ENCODE assay signal across 14 cellular contexts in the genomic region with DNA sequence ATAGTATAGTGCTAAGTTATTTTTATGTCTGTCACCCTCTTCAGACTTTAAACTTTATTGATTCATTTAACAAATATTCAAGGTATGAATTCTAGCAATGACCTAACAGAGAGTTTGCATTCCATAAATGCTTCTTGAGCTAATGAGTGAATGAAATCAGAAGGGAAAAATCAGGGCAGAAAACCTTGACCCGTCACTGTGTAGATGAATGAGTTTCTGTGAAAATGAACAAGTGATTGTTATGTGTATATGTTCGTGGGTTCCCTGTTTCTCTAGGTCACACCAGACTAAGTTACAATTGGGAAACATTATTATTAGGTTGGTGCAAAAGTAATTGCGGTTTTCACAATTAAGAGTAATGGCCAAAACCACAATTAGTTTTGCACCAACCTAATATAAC. TPM values are rescaled to one million over a fixed set of nuclear protein-coding genes. Genes with fewer than 3 reads are reported as not detected.
A peak's percentile ranks its signal among the peaks of the same experiment; 100 is the strongest.
DNase-seq lines count a peak whose midpoint lies in the region; ATAC-seq and TF ChIP-seq lines count a peak whose summit lies in the region.
"Had no signal": no experiment of that assay in that cellular context is flagged by ENCODE, and none has a peak within 500 bp of the region (broad histone marks: within the 10 kb centered on the region; RNA-seq: fewer than 3 reads in every experiment).

No MANE protein-coding gene starts in this region.

- no peak overlapping the region for H3K9ac ChIP-seq in BLaER1 treated with 17β-estradiol and CSF1 and Interleukin-3, amounts not matched to agents 10 nM and 100 nM
- no peak overlapping the region for H3K9ac ChIP-seq in mesenchymal stem cell (ENCODE audit: low read length)

- peaks cover 0 to 10% (median 0%) of the 10 kb centered on the region in 11 experiments; a peak in 3 of 22 replicates for H3K9me3 ChIP-seq in BLaER1 treated with 17β-estradiol and CSF1 and Interleukin-3, amounts not matched to agents 10 nM and 100 nM (replicated peaks in 1 of 11)
- no peaks in the 10 kb centered on the region for H3K9me3 ChIP-seq in T-helper 17 cell (ENCODE audit: control insufficient read depth, low read length, poor library complexity, severe bottlenecking)
- no peaks in the 10 kb centered on the region for H3K9me3 ChIP-seq in mesenchymal stem cell (ENCODE audit: control insufficient read depth, low read length)
- H3K9me3 ChIP-seq in ovary: peaks cover 0 to 3% of the 10 kb centered on the region in 2 donors
- H3K9me3 ChIP-seq: psoas muscle, testis had no signal

- intact Hi-C loops in ovary (cut with DNase I): no loop called here

- H2AK5ac ChIP-seq in mesenchymal stem cell (ENCODE audit: low read length, severe bottlenecking): no peak overlapping the region

- no peak overlapping the region for H3K4me3 Mint-ChIP-seq in T-helper 17 cell

- H2BK12ac ChIP-seq in mesenchymal stem cell (ENCODE audit: low read length in 2 of 2): no peak overlapping the region

- no peak overlapping the region for H3K14ac ChIP-seq in mesenchymal stem cell (ENCODE audit: low read length in 2 of 2)

- no peak overlapping the region for H3K4me3 ChIP-seq in BLaER1 treated with 17β-estradiol and CSF1 and Interleukin-3, amounts not matched to agents 10 nM and 100 nM
- no peak overlapping the region for H3K4me3 ChIP-seq in mesenchymal stem cell (ENCODE audit: insufficient read depth in 1 of 2, low read depth in 1 of 2, low read length in 2 of 2)
- no peak overlapping the region for H3K4me3 ChIP-seq in ovary
- H3K4me3 ChIP-seq: psoas muscle, testis had no signal

- no peak overlapping the region for H4K8ac ChIP-seq in mesenchymal stem cell (ENCODE audit: low read length)

- peaks cover 2% of the 10 kb centered on the region for H3K36me3 Mint-ChIP-seq in T-helper 17 cell (ENCODE audit: low read depth)

- no peak overlapping the region for H3K23ac ChIP-seq in mesenchymal stem cell (ENCODE audit: low read length in 2 of 2)

- H3K27me3 ChIP-seq in BLaER1 treated with 17β-estradiol and CSF1 and Interleukin-3, amounts not matched to agents 10 nM and 100 nM: no peaks in the 10 kb centered on the region
- H3K27me3 ChIP-seq in mesenchymal stem cell (ENCODE audit: control insufficient read depth in 1 of 2, insufficient read depth in 1 of 2, low read length in 2 of 2) (no peaks in the 10 kb centered on the region), ovary (no peaks in the 10 kb centered on the region)
- H3K27me3 ChIP-seq: testis had no signal

- TF ChIP-seq EP300 in ovary (IDR thresholded peaks at IDR 0.05): no peak

- no peak for TF ChIP-seq POLR2A in ovary (IDR thresholded peaks at IDR 0.05)

- DNase-seq in T-helper 17 cell (no peak), mesenchymal stem cell (no peak), NCI-H1930 (lab: John Stamatoyannopoulos, UW) (no peak), ovary (no peak)
- no peak for DNase-seq in activated CD4-positive, alpha-beta T cell treated with anti-CD3 and anti-CD28 coated beads, Interleukin-2, amount 50 U/mL, for 4 hours
- DNase-seq: glutamatergic neuron, Kasumi-1, mammary epithelial cell, psoas muscle, testis had no signal

- TF ChIP-seq CTCF in ovary (IDR thresholded peaks at IDR 0.05): no peak

- ATAC-seq in GM21576 (IDR thresholded peaks at IDR 0.05; ENCODE audit: unreplicated experiment): peak; percentile 3
- ATAC-seq in T-helper 17 cell: peak; percentile 2
- ATAC-seq in HG02798 (IDR thresholded peaks at IDR 0.05; ENCODE audit: poor library complexity, unreplicated experiment): no peak
- ATAC-seq: psoas muscle had no signal

- H2BK15ac ChIP-seq in mesenchymal stem cell (ENCODE audit: low read depth, poor library complexity, severe bottlenecking): no peak overlapping the region

- H2AFZ ChIP-seq in mesenchymal stem cell (ENCODE audit: low read depth, low read length): no peak overlapping the region

- H3K4ac ChIP-seq in mesenchymal stem cell (ENCODE audit: low read depth in 1 of 2, low read length in 2 of 2): no peak overlapping the region

- H2BK5ac ChIP-seq in mesenchymal stem cell (ENCODE audit: low read depth, low read length, poor library complexity, severe bottlenecking): no peak overlapping the region

- H3K36me3 ChIP-seq in BLaER1 treated with 17β-estradiol and CSF1 and Interleukin-3, amounts not matched to agents 10 nM and 100 nM: peaks cover 83 to 100% (median 99%) of the 10 kb centered on the region in 11 experiments
- H3K36me3 ChIP-seq in mesenchymal stem cell (ENCODE audit: control insufficient read depth in 1 of 2, insufficient read depth in 2 of 2, low read depth in 1 of 2, low read length in 2 of 2) (peaks cover 0 to 3% of the 10 kb centered on the region in 2 experiments), ovary (no peaks in the 10 kb centered on the region)

- peaks cover 99 to 100% (median 100%) of the 10 kb centered on the region in 11 experiments for H4K20me1 ChIP-seq in BLaER1 treated with 17β-estradiol and CSF1 and Interleukin-3, amounts not matched to agents 10 nM and 100 nM

- 45% methylated on average over 2 of the region's 3 CpGs for WGBS in mesenchymal stem cell
- WGBS in ovary, 3 donors: 30 to 45% (median 31%) methylated on average over 3 of the region's 3 CpGs

- H3K79me1 ChIP-seq in mesenchymal stem cell (replicated peaks; ENCODE audit: low read length, poor library complexity, severe bottlenecking): no peaks in the 10 kb centered on the region

- peaks cover 70 to 97% (median 87%) of the 10 kb centered on the region in 10 experiments for H3K4me1 ChIP-seq in BLaER1 treated with 17β-estradiol and CSF1 and Interleukin-3, amounts not matched to agents 10 nM and 100 nM
- H3K4me1 ChIP-seq in mesenchymal stem cell (ENCODE audit: control insufficient read depth, insufficient read depth, low read depth, low read length) (peaks cover 4% of the 10 kb centered on the region), ovary (ENCODE audit: insufficient read depth) (no peaks in the 10 kb centered on the region)
- H3K4me1 ChIP-seq: psoas muscle, testis had no signal

- H3K4me2 ChIP-seq in BLaER1 treated with 17β-estradiol and CSF1 and Interleukin-3, amounts not matched to agents 10 nM and 100 nM: peak overlapping the region; percentile 39 to 73 (median 57)
- no peak overlapping the region for H3K4me2 ChIP-seq in mesenchymal stem cell (ENCODE audit: low read length, poor library complexity, severe bottlenecking)

- no peak overlapping the region for H3K27ac ChIP-seq in BLaER1 treated with 17β-estradiol and CSF1 and Interleukin-3, amounts not matched to agents 10 nM and 100 nM
- peak overlapping the region; percentile 82 for H3K27ac ChIP-seq in mesenchymal stem cell (ENCODE audit: low read length, poor library complexity, severe bottlenecking)
- H3K27ac ChIP-seq in ovary: no peak overlapping the region
- H3K27ac ChIP-seq: psoas muscle, RWPE1, testis had no signal

- H4K91ac ChIP-seq in mesenchymal stem cell (ENCODE audit: low read length): no peak overlapping the region

- H3K4me1 Mint-ChIP-seq in T-helper 17 cell: peaks cover 60% of the 10 kb centered on the region

- no peak overlapping the region for H3K18ac ChIP-seq in mesenchymal stem cell (ENCODE audit: low read depth in 1 of 2, low read length in 2 of 2)

- H2BK120ac ChIP-seq in mesenchymal stem cell (ENCODE audit: low read depth, low read length): no peak overlapping the region

- peak overlapping the region; percentile 100 for H3K27ac Mint-ChIP-seq in T-helper 17 cell

- no peaks in the 10 kb centered on the region for H3K27me3 Mint-ChIP-seq in T-helper 17 cell

RNA-seq across cellular contexts. Expression of a gene that starts 30.1 kb away (rescaled TPM):
- total RNA-seq in T-helper 17 cell: 10 to 100 TPM; 73.9 to 77.1 TPM
- 0.15 TPM for polyA plus RNA-seq in mesenchymal stem cell (2013, experiment 1 of 2)
- polyA plus RNA-seq in mesenchymal stem cell (2013, experiment 2 of 2): 0.08 TPM
- 1 to 10 TPM; 1.1 to 6.6 (median 1.8) TPM for total RNA-seq in ovary
- polyA plus RNA-seq in ovary: 10 to 100 TPM in 1 of 2 donors, under 1 TPM in 1; 0.64 to 10.2 TPM
- total RNA-seq: mammary epithelial cell had no signal
- polyA plus RNA-seq: mammary epithelial cell had no signal

Comparison
In these comparisons a context has a peak if more than half of its experiments do, and no peak if none do; other contexts are left out.
1. RNA of a gene that starts 30.1 kb away (total RNA-seq): 73.9 to 77.1 TPM in T-helper 17 cell; 1.1 to 6.6 TPM in ovary; every median in the first group is over 4 times any median in the second.